In genomic region chr17:78001182-78001581, GRCh38 we compare ENCODE assay signal across 18 cellular contexts. TPM values are rescaled to one million over a fixed set of nuclear protein-coding genes. Genes with fewer than 3 reads are reported as not detected.
A peak's percentile ranks its signal among the peaks of the same experiment; 100 is the strongest.
DNase-seq lines count a peak whose midpoint lies in the region; ATAC-seq and TF ChIP-seq lines count a peak whose summit lies in the region.
"Had no signal": no experiment of that assay in that cellular context is flagged by ENCODE, and none has a peak within 500 bp of the region (broad histone marks: within the 10 kb centered on the region; RNA-seq: fewer than 3 reads in every experiment).

No MANE protein-coding gene starts in this region.

- no peak for TF ChIP-seq CTCF in mesothelial cell of epicardium (IDR thresholded peaks at IDR 0.05; ENCODE audit: unreplicated experiment)

- no peak overlapping the region for H3K4me3 ChIP-seq in SK-N-MC
- H3K4me3 ChIP-seq: heart right ventricle had no signal

- H3K36me3 Mint-ChIP-seq in mesothelial cell of epicardium: no peaks in the 10 kb centered on the region

- DNase-seq in DMS 273 treated with DMSO at 0.1 percent for 48 hours (lab: John Stamatoyannopoulos, UW) (peak; percentile 10), NCI-H146 (lab: John Stamatoyannopoulos, UW) (peak; percentile 79), SK-N-MC (ENCODE audit: low read depth, low spot score) (no peak), mesothelial cell of epicardium (ENCODE audit: low spot score in 2 of 2, unreplicated experiment in 2 of 2) (no peak), nucleus accumbens (lab: John Stamatoyannopoulos, UW) (no peak), AG20443 (ENCODE audit: low spot score) (no peak)
- DNase-seq: activated CD4-positive, alpha-beta T cell treated with anti-CD3 and anti-CD28 coated beads, Interleukin-2, amount 10 ng/mL, durations not matched to agents 24 days and 14 days; activated naive CD4-positive, alpha-beta T cell treated with Interleukin-2 at 50 U/mL for 16 hours; BE2C; DMS53; GOT3; heart right ventricle; KBM-7; NCI-H446; retina had no signal

- H3K27ac ChIP-seq in SK-N-MC: peak overlapping the region; percentile 59; the same call in 1 of the 2 replicates

- H3K9me3 ChIP-seq in SK-N-MC (ENCODE audit: low read depth, low read length): no peaks in the 10 kb centered on the region
- H3K9me3 ChIP-seq: BE2C, heart right ventricle had no signal

- ATAC-seq in HG03442 (IDR thresholded peaks at IDR 0.05; ENCODE audit: unreplicated experiment): no peak
- ATAC-seq: stimulated activated memory B cell treated with anti-CD40 and anti-IgM and Interleukin-4, amounts not matched to agents 10 μg/mL and 1 μg/mL and 100 μg/mL, for 72 hours had no signal

- no peaks in the 10 kb centered on the region for H3K36me3 ChIP-seq in SK-N-MC (ENCODE audit: insufficient read depth, low read length)
- H3K36me3 ChIP-seq: BE2C had no signal

- peaks cover 6% of the 10 kb centered on the region for H3K9me3 Mint-ChIP-seq in mesothelial cell of epicardium
- H3K9me3 Mint-ChIP-seq: activated CD4-positive, alpha-beta T cell treated with anti-CD3 and anti-CD28 coated beads, Interleukin-2, amount 10 ng/mL, durations not matched to agents 24 days and 14 days; dendritic cell treated with granulocyte-macrophage colony-stimulating factor and Interleukin-4, amounts not matched to agents 40 ng/mL and 50 ng/mL, for 4 days; stimulated activated memory B cell treated with anti-CD40 and anti-IgM and Interleukin-4, amounts not matched to agents 10 μg/mL and 1 μg/mL and 100 μg/mL, for 72 hours had no signal

- H3K4me3 Mint-ChIP-seq in mesothelial cell of epicardium: no peak overlapping the region
- H3K4me3 Mint-ChIP-seq: activated CD4-positive, alpha-beta T cell treated with anti-CD3 and anti-CD28 coated beads, Interleukin-2, amount 10 ng/mL, durations not matched to agents 24 days and 14 days; dendritic cell treated with granulocyte-macrophage colony-stimulating factor and Interleukin-4, amounts not matched to agents 40 ng/mL and 50 ng/mL, for 4 days; stimulated activated memory B cell treated with anti-CD40 and anti-IgM and Interleukin-4, amounts not matched to agents 10 μg/mL and 1 μg/mL and 100 μg/mL, for 72 hours had no signal

- peak overlapping the region; percentile 17 for H3K9ac ChIP-seq in SK-N-MC (ENCODE audit: insufficient read length)

- peaks cover 15% of the 10 kb centered on the region for H3K4me1 Mint-ChIP-seq in mesothelial cell of epicardium

- peak overlapping the region; percentile 26 for H3K27ac Mint-ChIP-seq in mesothelial cell of epicardium
- H3K27ac Mint-ChIP-seq: activated CD4-positive, alpha-beta T cell treated with anti-CD3 and anti-CD28 coated beads, Interleukin-2, amount 10 ng/mL, durations not matched to agents 24 days and 14 days; dendritic cell treated with granulocyte-macrophage colony-stimulating factor and Interleukin-4, amounts not matched to agents 40 ng/mL and 50 ng/mL, for 4 days; stimulated activated memory B cell treated with anti-CD40 and anti-IgM and Interleukin-4, amounts not matched to agents 10 μg/mL and 1 μg/mL and 100 μg/mL, for 72 hours had no signal

- H3K27me3 Mint-ChIP-seq in mesothelial cell of epicardium (ENCODE audit: low read depth): no peaks in the 10 kb centered on the region
- H3K27me3 Mint-ChIP-seq: activated CD4-positive, alpha-beta T cell treated with anti-CD3 and anti-CD28 coated beads, Interleukin-2, amount 10 ng/mL, durations not matched to agents 24 days and 14 days; stimulated activated memory B cell treated with anti-CD40 and anti-IgM and Interleukin-4, amounts not matched to agents 10 μg/mL and 1 μg/mL and 100 μg/mL, for 72 hours had no signal

RNA-seq across cellular contexts. Expression of gene TNRC6C, which starts 42.7 kb away (rescaled TPM):
- 21.2 to 30.3 TPM (median 27.0 TPM) in 3 replicates for total RNA-seq in mesothelial cell of epicardium

Comparison
In these comparisons a context has a peak if more than half of its experiments do, and no peak if none do; other contexts are left out.
1. DNase-seq: peak in DMS 273 treated with DMSO at 0.1 percent for 48 hours (single experiment) and NCI-H146 (single experiment); none in SK-N-MC (single experiment), mesothelial cell of epicardium (0 of 2), nucleus accumbens (0 of 56) and AG20443 (single experiment).